ENCODE assay signal across 9 cellular contexts in genomic region chr15:74291101-74292071, GRCh38. TPM values are rescaled to one million over a fixed set of nuclear protein-coding genes. Genes with fewer than 3 reads are reported as not detected.
DNase-seq lines count a peak whose midpoint lies in the region; ATAC-seq and TF ChIP-seq lines count a peak whose summit lies in the region.
"Had no signal": no experiment of that assay in that cellular context is flagged by ENCODE, and none has a peak within 500 bp of the region (broad histone marks: within the 10 kb centered on the region; RNA-seq: fewer than 3 reads in every experiment).

No MANE protein-coding gene starts in this region.

- no peak overlapping the region for H3K27ac ChIP-seq in HEK293 (ENCODE audit: extremely low read depth, low read depth, low read length)
- H3K27ac ChIP-seq: neutrophil had no signal

- DNase-seq in AG08396 (ENCODE audit: low spot score), result peak; percentile 89
- DNase-seq in OCI-M2 (lab: John Stamatoyannopoulos, UW; ENCODE audit: unreplicated experiment), result peak; percentile 30
- peak; percentile 40 for DNase-seq in activated T-cell treated with anti-CD3 and anti-CD28 coated beads, Interleukin-2, amount 50 U/mL, for 4 hours
- DNase-seq in fibroblast of the aortic adventitia (ENCODE audit: low read depth), result peak; percentile 94
- peak; percentile 98 for DNase-seq in neural crest cell (ENCODE audit: low read depth, low spot score)
- DNase-seq in stromal cell of bone marrow (ENCODE audit: low read depth), result peak; percentile 44

- POLR2A ChIA-PET in HEK293 (lab: Yijun Ruan, JAX), result interaction anchor here (1.0 kb wide), 1 partner anchor 164 kb away, joined by 3 read pairs; no protein-coding TSS in a partner anchor

- no peaks in the 10 kb centered on the region for H3K9me3 Mint-ChIP-seq in activated T-cell treated with anti-CD3 and anti-CD28 coated beads, Interleukin-2, amount 50 U/mL, for 4 hours
- no peaks in the 10 kb centered on the region for H3K9me3 Mint-ChIP-seq in neural crest cell

- H3K4me1 Mint-ChIP-seq in activated T-cell treated with anti-CD3 and anti-CD28 coated beads, Interleukin-2, amount 50 U/mL, for 4 hours (ENCODE audit: low read depth), result peaks cover 5% of the 10 kb centered on the region
- peaks cover 19% of the 10 kb centered on the region for H3K4me1 Mint-ChIP-seq in neural crest cell

- H3K36me3 Mint-ChIP-seq in activated T-cell treated with anti-CD3 and anti-CD28 coated beads, Interleukin-2, amount 50 U/mL, for 4 hours (ENCODE audit: insufficient read depth), result no peaks in the 10 kb centered on the region
- no peaks in the 10 kb centered on the region for H3K36me3 Mint-ChIP-seq in neural crest cell (ENCODE audit: low read depth)

- TF ChIP-seq CTCF in HEK293 (tag by site-specific recombination; IDR thresholded peaks at IDR 0.05) (no peak), fibroblast of the aortic adventitia (IDR thresholded peaks at IDR 0.05; ENCODE audit: insufficient read depth, low read length) (no peak), neural crest cell (conservative IDR thresholded peaks at IDR 0.05) (no peak)

- peaks cover 40% of the 10 kb centered on the region for H3K27me3 Mint-ChIP-seq in activated T-cell treated with anti-CD3 and anti-CD28 coated beads, Interleukin-2, amount 50 U/mL, for 4 hours (ENCODE audit: low read depth)
- peaks cover 8% of the 10 kb centered on the region for H3K27me3 Mint-ChIP-seq in neural crest cell (ENCODE audit: low read depth)

- H3K4me1 ChIP-seq in HEK293 (ENCODE audit: control insufficient read depth, insufficient read depth, low read length), result no peaks in the 10 kb centered on the region

- no peaks in the 10 kb centered on the region for H3K36me3 ChIP-seq in HEK293 (ENCODE audit: control insufficient read depth in 2 of 2, insufficient read depth in 1 of 2, low read length in 2 of 2)
- H3K36me3 ChIP-seq: neutrophil had no signal

- H3K27ac Mint-ChIP-seq in neural crest cell (ENCODE audit: unreplicated experiment), result no peak overlapping the region

- ATAC-seq in activated T-cell treated with anti-CD3 and anti-CD28 coated beads, Interleukin-2, amount 50 U/mL, for 4 hours, result peak; percentile 78 to 79
- ATAC-seq in HG02588 (IDR thresholded peaks at IDR 0.05; ENCODE audit: unreplicated experiment), result no peak

- CTCF ChIA-PET in HEK293 (lab: Yijun Ruan, JAX), result interaction anchor here (0.6 to 2.8 kb wide), 5 partner anchors 10 to 144 kb away, joined by 3 to 9 read pairs (median 5); no protein-coding TSS in a partner anchor

- no peaks in the 10 kb centered on the region for H3K9me3 ChIP-seq in HEK293 (ENCODE audit: control insufficient read depth, insufficient read depth, low read depth, low read length)
- H3K9me3 ChIP-seq: neutrophil had no signal

- H3K4me3 Mint-ChIP-seq in activated T-cell treated with anti-CD3 and anti-CD28 coated beads, Interleukin-2, amount 50 U/mL, for 4 hours, result peak overlapping the region; percentile 9
- H3K4me3 Mint-ChIP-seq in neural crest cell, result no peak overlapping the region

- H3K4me3 ChIP-seq in HEK293 (ENCODE audit: low read depth, low read length) (no peak overlapping the region), fibroblast of the aortic adventitia (ENCODE audit: low read depth, low read length) (peak overlapping the region; percentile 25)

TF ChIP-seq in HEK293, 187 proteins besides CTCF, POLR2A, EP300 and RAD21 (continues in another document):
- TF ChIP-seq ZBTB7A (tag by site-specific recombination; IDR thresholded peaks at IDR 0.05; ENCODE audit: low read depth), result no peak
- TF ChIP-seq ZFHX2 (tag by site-specific recombination; conservative IDR thresholded peaks at IDR 0.05), result peak; percentile 96
- TF ChIP-seq ZNF175 (tag by site-specific recombination; IDR thresholded peaks at IDR 0.05), result no peak
- no peak for TF ChIP-seq ZNF747 (tag by site-specific recombination; IDR thresholded peaks at IDR 0.05)
- TF ChIP-seq ZNF2 (tag by site-specific recombination; IDR thresholded peaks at IDR 0.05), result peak; percentile 88
- TF ChIP-seq, protein P1, sequence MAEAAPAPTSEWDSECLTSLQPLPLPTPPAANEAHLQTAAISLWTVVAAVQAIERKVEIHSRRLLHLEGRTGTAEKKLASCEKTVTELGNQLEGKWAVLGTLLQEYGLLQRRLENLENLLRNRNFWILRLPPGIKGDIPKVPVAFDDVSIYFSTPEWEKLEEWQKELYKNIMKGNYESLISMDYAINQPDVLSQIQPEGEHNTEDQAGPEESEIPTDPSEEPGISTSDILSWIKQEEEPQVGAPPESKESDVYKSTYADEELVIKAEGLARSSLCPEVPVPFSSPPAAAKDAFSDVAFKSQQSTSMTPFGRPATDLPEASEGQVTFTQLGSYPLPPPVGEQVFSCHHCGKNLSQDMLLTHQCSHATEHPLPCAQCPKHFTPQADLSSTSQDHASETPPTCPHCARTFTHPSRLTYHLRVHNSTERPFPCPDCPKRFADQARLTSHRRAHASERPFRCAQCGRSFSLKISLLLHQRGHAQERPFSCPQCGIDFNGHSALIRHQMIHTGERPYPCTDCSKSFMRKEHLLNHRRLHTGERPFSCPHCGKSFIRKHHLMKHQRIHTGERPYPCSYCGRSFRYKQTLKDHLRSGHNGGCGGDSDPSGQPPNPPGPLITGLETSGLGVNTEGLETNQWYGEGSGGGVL (tag by site-specific recombination; IDR thresholded peaks at IDR 0.05), result no peak
- TF ChIP-seq, protein P2, sequence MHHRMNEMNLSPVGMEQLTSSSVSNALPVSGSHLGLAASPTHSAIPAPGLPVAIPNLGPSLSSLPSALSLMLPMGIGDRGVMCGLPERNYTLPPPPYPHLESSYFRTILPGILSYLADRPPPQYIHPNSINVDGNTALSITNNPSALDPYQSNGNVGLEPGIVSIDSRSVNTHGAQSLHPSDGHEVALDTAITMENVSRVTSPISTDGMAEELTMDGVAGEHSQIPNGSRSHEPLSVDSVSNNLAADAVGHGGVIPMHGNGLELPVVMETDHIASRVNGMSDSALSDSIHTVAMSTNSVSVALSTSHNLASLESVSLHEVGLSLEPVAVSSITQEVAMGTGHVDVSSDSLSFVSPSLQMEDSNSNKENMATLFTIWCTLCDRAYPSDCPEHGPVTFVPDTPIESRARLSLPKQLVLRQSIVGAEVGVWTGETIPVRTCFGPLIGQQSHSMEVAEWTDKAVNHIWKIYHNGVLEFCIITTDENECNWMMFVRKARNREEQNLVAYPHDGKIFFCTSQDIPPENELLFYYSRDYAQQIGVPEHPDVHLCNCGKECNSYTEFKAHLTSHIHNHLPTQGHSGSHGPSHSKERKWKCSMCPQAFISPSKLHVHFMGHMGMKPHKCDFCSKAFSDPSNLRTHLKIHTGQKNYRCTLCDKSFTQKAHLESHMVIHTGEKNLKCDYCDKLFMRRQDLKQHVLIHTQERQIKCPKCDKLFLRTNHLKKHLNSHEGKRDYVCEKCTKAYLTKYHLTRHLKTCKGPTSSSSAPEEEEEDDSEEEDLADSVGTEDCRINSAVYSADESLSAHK (tag by site-specific recombination; IDR thresholded peaks at IDR 0.05), result no peak
- TF ChIP-seq ZNF202 (tag by site-specific recombination; IDR thresholded peaks at IDR 0.05; ENCODE audit: borderline replicate concordance), result no peak
- TF ChIP-seq, protein P3, sequence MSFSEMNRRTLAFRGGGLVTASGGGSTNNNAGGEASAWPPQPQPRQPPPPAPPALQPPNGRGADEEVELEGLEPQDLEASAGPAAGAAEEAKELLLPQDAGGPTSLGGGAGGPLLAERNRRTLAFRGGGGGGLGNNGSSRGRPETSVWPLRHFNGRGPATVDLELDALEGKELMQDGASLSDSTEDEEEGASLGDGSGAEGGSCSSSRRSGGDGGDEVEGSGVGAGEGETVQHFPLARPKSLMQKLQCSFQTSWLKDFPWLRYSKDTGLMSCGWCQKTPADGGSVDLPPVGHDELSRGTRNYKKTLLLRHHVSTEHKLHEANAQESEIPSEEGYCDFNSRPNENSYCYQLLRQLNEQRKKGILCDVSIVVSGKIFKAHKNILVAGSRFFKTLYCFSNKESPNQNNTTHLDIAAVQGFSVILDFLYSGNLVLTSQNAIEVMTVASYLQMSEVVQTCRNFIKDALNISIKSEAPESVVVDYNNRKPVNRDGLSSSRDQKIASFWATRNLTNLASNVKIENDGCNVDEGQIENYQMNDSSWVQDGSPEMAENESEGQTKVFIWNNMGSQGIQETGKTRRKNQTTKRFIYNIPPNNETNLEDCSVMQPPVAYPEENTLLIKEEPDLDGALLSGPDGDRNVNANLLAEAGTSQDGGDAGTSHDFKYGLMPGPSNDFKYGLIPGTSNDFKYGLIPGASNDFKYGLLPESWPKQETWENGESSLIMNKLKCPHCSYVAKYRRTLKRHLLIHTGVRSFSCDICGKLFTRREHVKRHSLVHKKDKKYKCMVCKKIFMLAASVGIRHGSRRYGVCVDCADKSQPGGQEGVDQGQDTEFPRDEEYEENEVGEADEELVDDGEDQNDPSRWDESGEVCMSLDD (tag by site-specific recombination; IDR thresholded peaks at IDR 0.05), result no peak
- TF ChIP-seq ZNF404 (tag by site-specific recombination; IDR thresholded peaks at IDR 0.05), result no peak
- TF ChIP-seq KLF17 (tag by site-specific recombination; IDR thresholded peaks at IDR 0.05), result peak; percentile 88
- no peak for TF ChIP-seq ZNF19 (tag by site-specific recombination; IDR thresholded peaks at IDR 0.05; ENCODE audit: low read depth)
- peak; percentile 94 for TF ChIP-seq MYNN (tag by site-specific recombination; IDR thresholded peaks at IDR 0.05; ENCODE audit: borderline replicate concordance)
- TF ChIP-seq ZNF23 (tag by site-specific recombination; IDR thresholded peaks at IDR 0.05; ENCODE audit: borderline replicate concordance), result no peak
- no peak; the same call in 1 of the 2 replicates for TF ChIP-seq ZXDB (tag by site-specific recombination; IDR thresholded peaks at IDR 0.05)
- TF ChIP-seq SP2 (tag by site-specific recombination; IDR thresholded peaks at IDR 0.05), result peak; percentile 56
- no peak for TF ChIP-seq ZNF416 (tag by site-specific recombination; IDR thresholded peaks at IDR 0.05)
- no peak for TF ChIP-seq ZNF121 (tag by site-specific recombination; IDR thresholded peaks at IDR 0.05)
- no peak for TF ChIP-seq ZNF433 (tag by site-specific recombination; IDR thresholded peaks at IDR 0.05; ENCODE audit: low read depth)

RNA-seq across cellular contexts. Expression of gene CCDC33, which starts 55.3 kb away (rescaled TPM):
- not detected for total RNA-seq in activated T-cell treated with anti-CD3 and anti-CD28 coated beads, Interleukin-2, amount 50 U/mL, for 4 hours
- total RNA-seq in fibroblast of the aortic adventitia (ENCODE audit: low replicate concordance) (0.09 TPM in 1 of 2 replicates, not detected in the other), neural crest cell (15.1 and 15.6 TPM in 2 replicates)

Comparison
In these comparisons a context has a peak if more than half of its experiments do, and no peak if none do; other contexts are left out.
1. DNase-seq: peak in every context shown above with its lines; median percentile 98 in neural crest cell; 94 in fibroblast of the aortic adventitia; 89 in AG08396; 44 in stromal cell of bone marrow; 40 in activated T-cell treated with anti-CD3 and anti-CD28 coated beads, Interleukin-2, amount 50 U/mL, for 4 hours; 30 in OCI-M2.
2. RNA of gene CCDC33, which starts 55.3 kb away (total RNA-seq): 15.1 to 15.6 TPM in neural crest cell; 0.09 TPM in fibroblast of the aortic adventitia and not detected in activated T-cell treated with anti-CD3 and anti-CD28 coated beads, Interleukin-2, amount 50 U/mL, for 4 hours; every median in the first group is over 10 times any median in the second.